ENCODE assay signal across 10 cellular contexts in the genomic region with DNA sequence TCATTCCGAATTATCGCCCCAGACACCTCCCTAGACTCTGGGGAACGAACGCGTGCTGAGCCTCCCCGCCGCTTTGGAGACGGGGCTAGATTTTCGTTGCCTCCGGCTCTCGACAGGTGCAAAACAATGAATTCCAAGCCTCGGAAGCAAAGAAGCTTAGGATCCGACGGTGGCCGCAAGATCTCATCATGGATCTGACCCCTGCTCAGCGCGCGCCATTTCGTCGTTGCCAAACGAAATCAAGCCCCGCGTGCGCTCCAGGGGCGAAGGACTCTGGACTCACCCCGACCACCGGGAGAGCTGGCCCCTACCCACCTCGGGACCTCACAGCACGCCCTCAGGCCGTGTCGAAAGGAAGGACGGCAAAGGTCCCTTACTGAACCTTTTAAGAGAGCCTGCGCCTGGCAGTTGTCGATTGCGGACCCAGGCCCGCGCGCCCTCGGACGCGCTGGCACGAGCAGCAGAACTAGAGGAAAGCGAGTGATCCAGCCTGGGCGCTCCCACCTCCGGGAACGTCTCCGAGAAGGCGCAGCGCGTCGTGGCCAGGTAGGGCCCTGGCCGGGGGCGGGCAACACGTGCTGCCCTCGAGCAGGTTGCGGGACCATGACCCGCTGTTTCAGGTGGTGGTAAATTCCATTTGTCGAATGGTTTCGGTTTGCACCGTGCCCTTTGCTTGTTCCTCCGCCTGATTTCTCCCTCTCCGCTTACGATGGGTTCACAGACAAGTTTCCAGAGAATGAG. TPM values are rescaled to one million over a fixed set of nuclear protein-coding genes. Genes with fewer than 3 reads are reported as not detected.
DNase-seq lines count a peak whose midpoint lies in the region; ATAC-seq and TF ChIP-seq lines count a peak whose summit lies in the region.
"Had no signal": no experiment of that assay in that cellular context is flagged by ENCODE, and none has a peak within 500 bp of the region (broad histone marks: within the 10 kb centered on the region; RNA-seq: fewer than 3 reads in every experiment).

No MANE protein-coding gene starts in this region.

- H3K4me1 Mint-ChIP-seq in type B pancreatic cell (ENCODE audit: unreplicated experiment): peaks cover 18% of the 10 kb centered on the region

- no peak for TF ChIP-seq CTCF in heart right ventricle (IDR thresholded peaks at IDR 0.05)
- no peak for TF ChIP-seq CTCF in right atrium auricular region (IDR thresholded peaks at IDR 0.05)
- peak; percentile 11 for TF ChIP-seq CTCF in liver (IDR thresholded peaks at IDR 0.05; ENCODE audit: low read depth, low read length, missing input control)
- no peak for TF ChIP-seq CTCF in type B pancreatic cell (conservative IDR thresholded peaks at IDR 0.05)

- no peaks in the 10 kb centered on the region for H3K9me3 Mint-ChIP-seq in activated naive CD4-positive, alpha-beta T cell treated with anti-CD3 and anti-CD28 coated beads, Interleukin-2, amount 50 U/mL, for 72 hours
- H3K9me3 Mint-ChIP-seq in type B pancreatic cell: no peaks in the 10 kb centered on the region

- TF ChIP-seq RAD21 in liver (IDR thresholded peaks at IDR 0.05): no peak

- ATAC-seq in heart right ventricle (peak in 1 of 8 donors; percentile 3), GM21723 (IDR thresholded peaks at IDR 0.05; ENCODE audit: unreplicated experiment) (no peak)
- no peak for ATAC-seq in activated naive CD4-positive, alpha-beta T cell treated with anti-CD3 and anti-CD28 coated beads, Interleukin-2, amount 50 U/mL, for 72 hours

- no peak overlapping the region for H3K9ac ChIP-seq in liver (ENCODE audit: low read depth in 1 of 2, low read length in 2 of 2)

- H3K27me3 ChIP-seq in heart right ventricle: peaks cover 59 to 96% (median 93%) of the 10 kb centered on the region in 7 donors
- peaks cover 55 to 60% of the 10 kb centered on the region in 2 donors for H3K27me3 ChIP-seq in right atrium auricular region
- peaks cover 0 to 23% (median 9%) of the 10 kb centered on the region in 4 donors for H3K27me3 ChIP-seq in liver (ENCODE audit: control insufficient read depth in 4 of 4, insufficient read depth in 4 of 4, low read length in 3 of 4)
- H3K27me3 ChIP-seq in SJCRH30: peaks cover 26% of the 10 kb centered on the region

- H3K4me3 ChIP-seq in heart right ventricle (peak overlapping the region in 7 of 10 donors; percentile 6 to 35 (median 17)), right atrium auricular region (peak overlapping the region in 1 of 2 donors; percentile 36), liver (ENCODE audit: low read depth in 1 of 3, low read length in 3 of 3) (peak overlapping the region in 2 of 3 donors; percentile 49 to 50), SJCRH30 (no peak overlapping the region)

- peak overlapping the region; percentile 39 for H3K4me3 Mint-ChIP-seq in type B pancreatic cell

- H3K4me1 ChIP-seq in heart right ventricle (peaks cover 5 to 51% (median 23%) of the 10 kb centered on the region in 9 donors), right atrium auricular region (peaks cover 0 to 41% of the 10 kb centered on the region in 2 donors), liver (ENCODE audit: control insufficient read depth in 4 of 4, insufficient read depth in 4 of 4, low read length in 3 of 4) (peaks cover 3 to 30% (median 18%) of the 10 kb centered on the region in 4 donors), SJCRH30 (no peaks in the 10 kb centered on the region)

- no peaks in the 10 kb centered on the region for H3K36me3 ChIP-seq in heart right ventricle
- H3K36me3 ChIP-seq in right atrium auricular region: no peaks in the 10 kb centered on the region
- H3K36me3 ChIP-seq in liver (ENCODE audit: control insufficient read depth in 4 of 4, insufficient read depth in 3 of 4, low read depth in 1 of 4, low read length in 3 of 4): no peaks in the 10 kb centered on the region
- H3K36me3 ChIP-seq in SJCRH30: no peaks in the 10 kb centered on the region

- no peak overlapping the region for H3K27ac ChIP-seq in heart right ventricle
- no peak overlapping the region for H3K27ac ChIP-seq in right atrium auricular region
- H3K27ac ChIP-seq in liver (ENCODE audit: low read depth in 1 of 2, low read length in 2 of 2): no peak overlapping the region
- no peak overlapping the region for H3K27ac ChIP-seq in SJCRH30

- intact Hi-C loops in heart right ventricle (cut with DNase I): loop anchor here in 8 of 10 donors (2.0 to 10.0 kb wide), 7 partner anchors 103 to 276 kb away; no protein-coding TSS in a partner anchor

- 10% methylated on average over 63 of the region's 63 CpGs for WGBS in heart right ventricle, 2 donors
- 20% methylated on average over 63 of the region's 63 CpGs for whole genome bisulfite sequencing in liver

- peaks cover 31 to 32% of the 10 kb centered on the region in 2 donors for H3K36me3 Mint-ChIP-seq in activated naive CD4-positive, alpha-beta T cell treated with anti-CD3 and anti-CD28 coated beads, Interleukin-2, amount 50 U/mL, for 72 hours
- H3K36me3 Mint-ChIP-seq in type B pancreatic cell: no peaks in the 10 kb centered on the region

- peaks cover 75% of the 10 kb centered on the region for H3K27me3 Mint-ChIP-seq in type B pancreatic cell

- peak overlapping the region; percentile 44 to 85 for H3K27ac Mint-ChIP-seq in activated naive CD4-positive, alpha-beta T cell treated with anti-CD3 and anti-CD28 coated beads, Interleukin-2, amount 50 U/mL, for 72 hours
- peak overlapping the region; percentile 43 for H3K27ac Mint-ChIP-seq in type B pancreatic cell

- no peaks in the 10 kb centered on the region for H3K9me3 ChIP-seq in heart right ventricle
- H3K9me3 ChIP-seq in right atrium auricular region: no peaks in the 10 kb centered on the region
- H3K9me3 ChIP-seq in liver (ENCODE audit: control insufficient read depth in 4 of 4, low read length in 3 of 4): no peaks in the 10 kb centered on the region
- H3K9me3 ChIP-seq in SJCRH30 (replicated peaks): no peaks in the 10 kb centered on the region

- no peak for DNase-seq in heart right ventricle
- DNase-seq in right atrium auricular region (ENCODE audit: low spot score): no peak
- no peak for DNase-seq in activated naive CD4-positive, alpha-beta T cell treated with anti-CD3 and anti-CD28 coated beads, Interleukin-2, amount 50 U/mL, for 72 hours (ENCODE audit: low spot score in 2 of 2)
- DNase-seq in type B pancreatic cell (ENCODE audit: extremely low spot score, unreplicated experiment): no peak
- no peak for DNase-seq in GM19240 (ENCODE audit: insufficient read length, low spot score)
- DNase-seq in SJCRH30: no peak
- DNase-seq: NCI-H2081 treated with DMSO at 0.1 percent for 48 hours had no signal

TF ChIP-seq in liver, 16 proteins besides CTCF, POLR2A, EP300 and RAD21 (continues in another document):
- TF ChIP-seq JUND (IDR thresholded peaks at IDR 0.05) (no peak), RXRA (IDR thresholded peaks at IDR 0.05) (no peak), FOXA2 (IDR thresholded peaks at IDR 0.05) (no peak)
- TF ChIP-seq, protein P1, sequence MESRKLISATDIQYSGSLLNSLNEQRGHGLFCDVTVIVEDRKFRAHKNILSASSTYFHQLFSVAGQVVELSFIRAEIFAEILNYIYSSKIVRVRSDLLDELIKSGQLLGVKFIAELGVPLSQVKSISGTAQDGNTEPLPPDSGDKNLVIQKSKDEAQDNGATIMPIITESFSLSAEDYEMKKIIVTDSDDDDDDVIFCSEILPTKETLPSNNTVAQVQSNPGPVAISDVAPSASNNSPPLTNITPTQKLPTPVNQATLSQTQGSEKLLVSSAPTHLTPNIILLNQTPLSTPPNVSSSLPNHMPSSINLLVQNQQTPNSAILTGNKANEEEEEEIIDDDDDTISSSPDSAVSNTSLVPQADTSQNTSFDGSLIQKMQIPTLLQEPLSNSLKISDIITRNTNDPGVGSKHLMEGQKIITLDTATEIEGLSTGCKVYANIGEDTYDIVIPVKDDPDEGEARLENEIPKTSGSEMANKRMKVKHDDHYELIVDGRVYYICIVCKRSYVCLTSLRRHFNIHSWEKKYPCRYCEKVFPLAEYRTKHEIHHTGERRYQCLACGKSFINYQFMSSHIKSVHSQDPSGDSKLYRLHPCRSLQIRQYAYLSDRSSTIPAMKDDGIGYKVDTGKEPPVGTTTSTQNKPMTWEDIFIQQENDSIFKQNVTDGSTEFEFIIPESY (IDR thresholded peaks at IDR 0.05): no peak
- TF ChIP-seq, protein P2, sequence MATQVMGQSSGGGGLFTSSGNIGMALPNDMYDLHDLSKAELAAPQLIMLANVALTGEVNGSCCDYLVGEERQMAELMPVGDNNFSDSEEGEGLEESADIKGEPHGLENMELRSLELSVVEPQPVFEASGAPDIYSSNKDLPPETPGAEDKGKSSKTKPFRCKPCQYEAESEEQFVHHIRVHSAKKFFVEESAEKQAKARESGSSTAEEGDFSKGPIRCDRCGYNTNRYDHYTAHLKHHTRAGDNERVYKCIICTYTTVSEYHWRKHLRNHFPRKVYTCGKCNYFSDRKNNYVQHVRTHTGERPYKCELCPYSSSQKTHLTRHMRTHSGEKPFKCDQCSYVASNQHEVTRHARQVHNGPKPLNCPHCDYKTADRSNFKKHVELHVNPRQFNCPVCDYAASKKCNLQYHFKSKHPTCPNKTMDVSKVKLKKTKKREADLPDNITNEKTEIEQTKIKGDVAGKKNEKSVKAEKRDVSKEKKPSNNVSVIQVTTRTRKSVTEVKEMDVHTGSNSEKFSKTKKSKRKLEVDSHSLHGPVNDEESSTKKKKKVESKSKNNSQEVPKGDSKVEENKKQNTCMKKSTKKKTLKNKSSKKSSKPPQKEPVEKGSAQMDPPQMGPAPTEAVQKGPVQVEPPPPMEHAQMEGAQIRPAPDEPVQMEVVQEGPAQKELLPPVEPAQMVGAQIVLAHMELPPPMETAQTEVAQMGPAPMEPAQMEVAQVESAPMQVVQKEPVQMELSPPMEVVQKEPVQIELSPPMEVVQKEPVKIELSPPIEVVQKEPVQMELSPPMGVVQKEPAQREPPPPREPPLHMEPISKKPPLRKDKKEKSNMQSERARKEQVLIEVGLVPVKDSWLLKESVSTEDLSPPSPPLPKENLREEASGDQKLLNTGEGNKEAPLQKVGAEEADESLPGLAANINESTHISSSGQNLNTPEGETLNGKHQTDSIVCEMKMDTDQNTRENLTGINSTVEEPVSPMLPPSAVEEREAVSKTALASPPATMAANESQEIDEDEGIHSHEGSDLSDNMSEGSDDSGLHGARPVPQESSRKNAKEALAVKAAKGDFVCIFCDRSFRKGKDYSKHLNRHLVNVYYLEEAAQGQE (IDR thresholded peaks at IDR 0.05): no peak
- TF ChIP-seq, protein P3, sequence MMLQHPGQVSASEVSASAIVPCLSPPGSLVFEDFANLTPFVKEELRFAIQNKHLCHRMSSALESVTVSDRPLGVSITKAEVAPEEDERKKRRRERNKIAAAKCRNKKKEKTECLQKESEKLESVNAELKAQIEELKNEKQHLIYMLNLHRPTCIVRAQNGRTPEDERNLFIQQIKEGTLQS (IDR thresholded peaks at IDR 0.05): no peak

RNA-seq across cellular contexts. Expression of a gene that starts 1.6 kb away (rescaled TPM):
- total RNA-seq in heart right ventricle (1 to 10 TPM in 2 of 10 donors, under 1 TPM in 8; 0.15 to 5.9 (median 0.40) TPM), right atrium auricular region (1 to 10 TPM in 1 of 2 donors, under 1 TPM in 1; 0.48 to 2.3 TPM), liver (1 to 10 TPM in 1 of 2 donors, under 1 TPM in 1; 0.84 to 1.1 TPM), type B pancreatic cell (ENCODE audit: low replicate concordance) (0.41 TPM in 1 of 2 replicates, not detected in the other)
- polyA plus RNA-seq in heart right ventricle (under 1 TPM; 0.07 to 0.35 TPM), liver (under 1 TPM; 0.43 to 0.92 TPM)
- 100 to 1,000 TPM; 119 to 136 TPM for total RNA-seq in activated naive CD4-positive, alpha-beta T cell treated with anti-CD3 and anti-CD28 coated beads, Interleukin-2, amount 50 U/mL, for 72 hours
- total RNA-seq in SJCRH30 (2014; rRNA removed; shearing (Covaris generic)): 0.02 TPM in 1 of 2 replicates, not detected in the other
- total RNA-seq: dermis microvascular lymphatic vessel endothelial cell had no signal

Comparison
In these comparisons a context has a peak if more than half of its experiments do, and no peak if none do; other contexts are left out.
1. RNA of a gene that starts 1.6 kb away (total RNA-seq): 119 to 136 TPM in activated naive CD4-positive, alpha-beta T cell treated with anti-CD3 and anti-CD28 coated beads, Interleukin-2, amount 50 U/mL, for 72 hours; 0.48 to 2.3 TPM in right atrium auricular region, 0.84 to 1.1 TPM in liver, 0.41 TPM in type B pancreatic cell, 0.15 to 5.9 TPM in heart right ventricle and 0.02 TPM in SJCRH30; every median in the first group is over 10 times any median in the second.